11 cellular contexts compared by ENCODE assay signal in genomic region chr22:19176732-19177131, GRCh38. TPM values are rescaled to one million over a fixed set of nuclear protein-coding genes. Genes with fewer than 3 reads are reported as not detected.
A peak's percentile ranks its signal among the peaks of the same experiment; 100 is the strongest.
DNase-seq lines count a peak whose midpoint lies in the region; ATAC-seq, FAIRE-seq and TF ChIP-seq lines count a peak whose summit lies in the region.
"Had no signal": no experiment of that assay in that cellular context is flagged by ENCODE, and none has a peak within 500 bp of the region (broad histone marks: within the 10 kb centered on the region; RNA-seq: fewer than 3 reads in every experiment).

No MANE protein-coding gene starts in this region.

- H3K18ac ChIP-seq in mesendoderm (ENCODE audit: low read length) = no peak overlapping the region

- no peak overlapping the region for H3K23ac ChIP-seq in mesendoderm (ENCODE audit: low read length)

- H4K5ac ChIP-seq in mesendoderm (ENCODE audit: low read length) = no peak overlapping the region

- H3K4me3 Mint-ChIP-seq in HFFc6 = peak overlapping the region; percentile 78

- H3K9me3 Mint-ChIP-seq in HFFc6 = no peaks in the 10 kb centered on the region

- no peak for ATAC-seq in GM18873 (IDR thresholded peaks at IDR 0.05; ENCODE audit: low FRiP score, unreplicated experiment)
- ATAC-seq in GM21737 (IDR thresholded peaks at IDR 0.05; ENCODE audit: unreplicated experiment) = no peak
- ATAC-seq in HG02588 (IDR thresholded peaks at IDR 0.05; ENCODE audit: unreplicated experiment) = no peak
- ATAC-seq: left lung had no signal

- no peak overlapping the region for H2AK5ac ChIP-seq in mesendoderm (ENCODE audit: low read length)

- intact Hi-C loops in ascending aorta (cut with DNase I) = loop anchor here (5.0 kb wide), 1 partner anchor 541 kb away; no protein-coding TSS in a partner anchor

- H3K9me3 ChIP-seq in BE2C (no peaks in the 10 kb centered on the region), ascending aorta (no peaks in the 10 kb centered on the region), small intestine (ENCODE audit: control insufficient read depth, low read depth) (no peaks in the 10 kb centered on the region)
- H3K9me3 ChIP-seq: left lung had no signal

- peak overlapping the region; percentile 73 for H3K56ac ChIP-seq in mesendoderm (ENCODE audit: low read length)

- H3K27me3 Mint-ChIP-seq in HFFc6 (ENCODE audit: insufficient read depth) = peaks cover 4% of the 10 kb centered on the region

- H3K27ac ChIP-seq in ascending aorta (peak overlapping the region; percentile 92 to 93), mesendoderm (ENCODE audit: low read depth, low read length) (no peak overlapping the region), small intestine (ENCODE audit: low read depth in 1 of 2, low read length in 1 of 2) (peak overlapping the region in 1 of 2 donors; percentile 53)
- H3K27ac ChIP-seq: WERI-Rb-1 had no signal

- H3K27me3 ChIP-seq in BE2C (no peaks in the 10 kb centered on the region), ascending aorta (no peaks in the 10 kb centered on the region), mesendoderm (ENCODE audit: insufficient read depth, low read length, poor library complexity) (no peaks in the 10 kb centered on the region), small intestine (ENCODE audit: control insufficient read depth in 2 of 2, insufficient read depth in 2 of 2, low read length in 2 of 2) (no peaks in the 10 kb centered on the region)
- H3K27me3 ChIP-seq: left lung had no signal

- H3K4me3 ChIP-seq in BE2C (ENCODE audit: low read depth, low read length) (peak overlapping the region; percentile 11; the same call in 1 of the 2 replicates), ascending aorta (peak overlapping the region in 1 of 2 donors; percentile 96), mesendoderm (ENCODE audit: low read length) (no peak overlapping the region), small intestine (ENCODE audit: low read depth in 1 of 2, low read length in 2 of 2) (peak overlapping the region in 1 of 2 donors; percentile 92)

- no peak overlapping the region for H3K4me2 ChIP-seq in mesendoderm (ENCODE audit: low read length)

- peaks cover 26% of the 10 kb centered on the region for H3K79me2 ChIP-seq in mesendoderm (ENCODE audit: control insufficient read depth, insufficient read depth, low read length)

- H3K4ac ChIP-seq in mesendoderm (ENCODE audit: low read depth, low read length) = no peak overlapping the region

- H3K36me3 ChIP-seq in BE2C (no peaks in the 10 kb centered on the region; the same call in 1 of the 2 replicates), ascending aorta (peaks cover 0 to 4% of the 10 kb centered on the region in 2 donors), mesendoderm (ENCODE audit: control insufficient read depth, insufficient read depth, low read length) (peaks cover 3% of the 10 kb centered on the region), small intestine (ENCODE audit: control insufficient read depth in 2 of 2, insufficient read depth in 2 of 2, low read length in 2 of 2) (no peaks in the 10 kb centered on the region)

- no peak for FAIRE-seq in small intestine (lab: Jason Lieb, UNC)

- no peak overlapping the region for H4K8ac ChIP-seq in mesendoderm (ENCODE audit: low read depth, low read length)

- peaks cover 35% of the 10 kb centered on the region for H3K79me1 ChIP-seq in mesendoderm (ENCODE audit: low read length)

- peak overlapping the region; percentile 40 for H3K27ac Mint-ChIP-seq in HFFc6

- TF ChIP-seq CTCF in BE2C (IDR thresholded peaks at IDR 0.05; ENCODE audit: low read depth, low read length) = no peak
- TF ChIP-seq CTCF in HFFc6 (IDR thresholded peaks at IDR 0.05) = no peak
- no peak for TF ChIP-seq CTCF in ascending aorta (IDR thresholded peaks at IDR 0.05)

- DNase-seq in BE2C (no peak), HFFc6 (no peak), ascending aorta (ENCODE audit: low spot score in 2 of 2) (no peak), mesendoderm (no peak), small intestine (no peak)
- DNase-seq: left lung, NCI-H2227 treated with DMSO at 0.1 percent for 48 hours, WERI-Rb-1 had no signal

- no peak overlapping the region for H2BK5ac ChIP-seq in mesendoderm (ENCODE audit: low read length)

- no peak overlapping the region for H2BK120ac ChIP-seq in mesendoderm (ENCODE audit: low read depth, low read length)

- peaks cover 11% of the 10 kb centered on the region; the same call in 1 of the 2 replicates for H3K36me3 Mint-ChIP-seq in HFFc6 (ENCODE audit: low read depth)

- H2BK15ac ChIP-seq in mesendoderm (replicated peaks; ENCODE audit: low read depth) = no peak overlapping the region

- H3K4me1 Mint-ChIP-seq in HFFc6 (ENCODE audit: low read depth) = peaks cover 55% of the 10 kb centered on the region

- no CpG with 5 or more reads among the region's 12 CpGs for WGBS in mesendoderm (ENCODE audit: extremely low coverage, insufficient coverage, low lambda C conversion rate)
- 70 to 77% (median 75%) methylated on average over 12 of the region's 12 CpGs for whole genome bisulfite sequencing in small intestine, 3 donors

- peak overlapping the region; percentile 91 for H3K9ac ChIP-seq in mesendoderm (ENCODE audit: low read length)

- H3K4me1 ChIP-seq in BE2C = peaks cover 16% of the 10 kb centered on the region
- peaks cover 6 to 46% of the 10 kb centered on the region in 2 donors for H3K4me1 ChIP-seq in ascending aorta
- peaks cover 13% of the 10 kb centered on the region for H3K4me1 ChIP-seq in mesendoderm (ENCODE audit: control insufficient read depth, low read depth, low read length)
- H3K4me1 ChIP-seq in small intestine (ENCODE audit: control insufficient read depth in 2 of 2, insufficient read depth in 1 of 2, low read depth in 1 of 2, low read length in 1 of 2) = peaks cover 10 to 15% of the 10 kb centered on the region in 2 donors

RNA-seq across cellular contexts. Expression of gene SLC25A1, which starts 1.8 kb away (rescaled TPM):
- polyA plus RNA-seq in BE2C (2012; ENCODE audit: insufficient read depth, insufficient read length, low read depth) = 81.0 TPM
- total RNA-seq in HFFc6 (2021; fragmentation: NEBNext Ultra II Directional; extraction: Animal tissue kit (Norgen Biotek cat#: 25700)) = 100 to 1,000 TPM; 102 to 124 (median 108) TPM
- total RNA-seq in ascending aorta = 89.3 TPM
- 77.7 TPM for polyA plus RNA-seq in mesendoderm (2013, experiment 1 of 2)
- 80.7 TPM for polyA plus RNA-seq in mesendoderm (2013, experiment 2 of 2)
- 100 to 1,000 TPM; 116 to 227 (median 127) TPM for polyA plus RNA-seq in small intestine

RNA-seq across cellular contexts. Expression of gene GSC2, which starts 26.6 kb away (rescaled TPM):
- polyA plus RNA-seq in BE2C (2012; ENCODE audit: insufficient read depth, insufficient read length, low read depth) = not detected
- total RNA-seq in HFFc6 (2021; fragmentation: NEBNext Ultra II Directional; extraction: Animal tissue kit (Norgen Biotek cat#: 25700)) = not detected
- not detected for total RNA-seq in ascending aorta
- polyA plus RNA-seq in mesendoderm (2013, experiment 1 of 2) = 0.04 TPM
- polyA plus RNA-seq in mesendoderm (2013, experiment 2 of 2) = 0.06 TPM
- polyA plus RNA-seq in small intestine = not detected
- total RNA-seq: left lung had no signal

RNA-seq across cellular contexts. Expression of gene ESS2, which starts 32.3 kb away (rescaled TPM):
- polyA plus RNA-seq in BE2C (2012; ENCODE audit: insufficient read depth, insufficient read length, low read depth) = 40.2 TPM
- total RNA-seq in HFFc6 (2021; fragmentation: NEBNext Ultra II Directional; extraction: Animal tissue kit (Norgen Biotek cat#: 25700)) = 10 to 100 TPM; 16.6 to 19.2 (median 17.6) TPM
- 30.5 TPM for total RNA-seq in ascending aorta
- 10.7 TPM for polyA plus RNA-seq in mesendoderm (2013, experiment 1 of 2)
- polyA plus RNA-seq in mesendoderm (2013, experiment 2 of 2) = 10.3 TPM
- polyA plus RNA-seq in small intestine = 10 to 100 TPM; 11.2 to 13.5 (median 11.7) TPM

RNA-seq across cellular contexts. Expression of gene TSSK2, which starts 45.6 kb away (rescaled TPM):
- 6.5 TPM for polyA plus RNA-seq in BE2C (2012; ENCODE audit: insufficient read depth, insufficient read length, low read depth)
- not detected for total RNA-seq in HFFc6 (2021; fragmentation: NEBNext Ultra II Directional; extraction: Animal tissue kit (Norgen Biotek cat#: 25700))
- not detected for total RNA-seq in ascending aorta
- not detected for polyA plus RNA-seq in mesendoderm (2013, experiment 1 of 2)
- not detected for polyA plus RNA-seq in mesendoderm (2013, experiment 2 of 2)
- under 1 TPM in 1 of 3 donors, not detected in 2; 0.04 TPM for polyA plus RNA-seq in small intestine
- total RNA-seq: left lung had no signal

RNA-seq across cellular contexts. Expression of gene DGCR2, which starts 54.5 kb away (rescaled TPM):
- polyA plus RNA-seq in BE2C (2012; ENCODE audit: insufficient read depth, insufficient read length, low read depth) = 69.5 TPM
- 10 to 100 TPM; 46.1 to 57.9 (median 53.7) TPM for total RNA-seq in HFFc6 (2021; fragmentation: NEBNext Ultra II Directional; extraction: Animal tissue kit (Norgen Biotek cat#: 25700))
- total RNA-seq in ascending aorta = 34.7 TPM
- 33.9 TPM for polyA plus RNA-seq in mesendoderm (2013, experiment 1 of 2)
- 32.7 TPM for polyA plus RNA-seq in mesendoderm (2013, experiment 2 of 2)
- polyA plus RNA-seq in small intestine = 10 to 100 TPM; 14.8 to 52.9 (median 15.1) TPM
